21 cellular contexts compared by ENCODE assay signal in genomic region chr19:33329727-33330126, GRCh38.
"Had no signal": no experiment of that assay in that cellular context is flagged by ENCODE, and none has a peak within 500 bp of the region (broad histone marks: within the 10 kb centered on the region; RNA-seq: fewer than 3 reads in every experiment).

No MANE protein-coding gene starts in this region.

- ATAC-seq: activated T-cell treated with anti-CD3 and anti-CD28 coated beads, Interleukin-2, amount 50 U/mL, for 72 hours; stimulated activated naive CD8-positive, alpha-beta T cell treated with anti-CD3 and anti-CD28 coated beads, Interleukin-15, Interleukin-2, amounts not matched to agents 100 U/mL and 50 U/mL, for 24 hours had no signal

- H3K4me3 ChIP-seq: gastrocnemius medialis, left ventricle myocardium inferior, tibial artery had no signal

- H3K27me3 ChIP-seq: brain microvascular endothelial cell, gastrocnemius medialis had no signal

- H3K27ac ChIP-seq: brain microvascular endothelial cell, left ventricle myocardium inferior, tibial artery, VCaP had no signal

- FAIRE-seq: kidney, urothelium cell line had no signal

- H3K36me3 ChIP-seq: brain microvascular endothelial cell, gastrocnemius medialis, left ventricle myocardium inferior, tibial artery had no signal

- DNase-seq: activated CD4-positive, alpha-beta T cell treated with anti-CD3 and anti-CD28 coated beads, Interleukin-2, amount 50 U/mL, for 4 hours; activated CD4-positive, CD25-positive, alpha-beta regulatory T cell treated with anti-CD3 and anti-CD28 coated beads, Interleukin-2, amount 50 U/mL, for 72 hours; activated effector memory CD4-positive, alpha-beta T cell treated with anti-CD3 and anti-CD28 coated beads, Interleukin-2, amount 50 U/mL, for 16 hours; activated naive CD4-positive, alpha-beta T cell treated with anti-CD3 and anti-CD28 coated beads, Interleukin-2, amount 50 U/mL, for 16 hours; activated T-cell treated with anti-CD3 and anti-CD28 coated beads, Interleukin-2, amount 50 U/mL, for 72 hours; aorta; brain microvascular endothelial cell; cerebellar nuclear complex; cortex of kidney; effector CD4-positive, alpha-beta T cell; gastrocnemius medialis; kidney; left ventricle myocardium inferior; nephron progenitor cell; nucleus accumbens; stimulated activated CD4-positive, alpha-beta T cell treated with anti-CD3 and anti-CD28 coated beads, Interleukin-2, amount 100 ng/mL, for 24 hours; stimulated activated naive CD8-positive, alpha-beta T cell treated with anti-CD3 and anti-CD28 coated beads, Interleukin-15, Interleukin-2, amounts not matched to agents 100 U/mL and 50 U/mL, for 24 hours; substantia nigra; tibial artery had no signal

- H3K9me3 ChIP-seq: gastrocnemius medialis had no signal

- H3K4me1 ChIP-seq: left ventricle myocardium inferior, tibial artery had no signal
